Comparison of ENCODE assay signal across 8 cellular contexts in the genomic region with DNA sequence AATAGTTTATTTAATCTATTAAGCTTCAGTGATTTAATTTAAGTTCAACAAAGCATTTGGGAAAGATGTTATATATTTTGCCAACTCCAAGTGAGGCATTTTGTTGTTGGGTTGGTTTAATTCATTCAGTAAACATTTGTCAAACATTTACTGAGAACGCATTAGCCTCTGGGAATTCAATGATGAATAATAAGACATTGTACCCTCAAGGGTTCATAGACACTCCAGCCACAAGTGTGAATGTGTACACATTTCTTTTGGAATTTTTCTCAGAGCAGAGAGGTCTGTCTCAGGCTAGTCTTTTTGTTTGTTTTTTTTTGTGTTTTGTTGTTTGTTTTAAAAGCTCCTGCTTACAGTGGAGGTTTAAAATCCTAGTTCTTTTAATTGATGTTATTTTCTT.
"Had no signal": no experiment of that assay in that cellular context is flagged by ENCODE, and none has a peak within 500 bp of the region (broad histone marks: within the 10 kb centered on the region; RNA-seq: fewer than 3 reads in every experiment).

No MANE protein-coding gene starts in this region.

- H3K27me3 ChIP-seq: breast epithelium had no signal

- ATAC-seq: activated naive CD4-positive, alpha-beta T cell treated with anti-CD3 and anti-CD28 coated beads, Interleukin-2, amount 50 U/mL, for 72 hours; left cardiac atrium had no signal

- H3K36me3 ChIP-seq: breast epithelium had no signal

- H3K4me3 ChIP-seq: breast epithelium had no signal

- H3K4me1 ChIP-seq: breast epithelium had no signal

- H3K9me3 ChIP-seq: breast epithelium had no signal

- DNase-seq: activated CD4-positive, alpha-beta T cell treated with anti-CD3 and anti-CD28 coated beads, Interleukin-2, amount 50 U/mL, for 1 hour; amniotic stem cell; left cardiac atrium; stimulated activated CD4-positive, alpha-beta T cell treated with anti-CD3 and anti-CD28 coated beads, Interleukin-2, amount 100 ng/mL, for 48 hours; stimulated activated naive CD4-positive, alpha-beta T cell treated with Interleukin-2 at 50 U/mL for 16 hours; SW 1271 had no signal
